ENCODE assay signal across 1 cellular context in genomic region chr7:770336-770735, GRCh38.
TF ChIP-seq lines count a peak whose summit lies in the region.

No MANE protein-coding gene starts in this region.

TF ChIP-seq in H1, 55 proteins besides CTCF, POLR2A, EP300 and RAD21:
- TF ChIP-seq, protein P1, sequence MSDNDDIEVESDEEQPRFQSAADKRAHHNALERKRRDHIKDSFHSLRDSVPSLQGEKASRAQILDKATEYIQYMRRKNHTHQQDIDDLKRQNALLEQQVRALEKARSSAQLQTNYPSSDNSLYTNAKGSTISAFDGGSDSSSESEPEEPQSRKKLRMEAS (IDR thresholded peaks at IDR 0.05), result no peak
- no peak for TF ChIP-seq ASH2L (IDR thresholded peaks at IDR 0.05; ENCODE audit: low read length)
- no peak for TF ChIP-seq RXRA (IDR thresholded peaks at IDR 0.05; ENCODE audit: insufficient read depth, low read depth, low read length)
- no peak for TF ChIP-seq GABPA (IDR thresholded peaks at IDR 0.05; ENCODE audit: borderline replicate concordance, insufficient read depth, low read length)
- TF ChIP-seq EZH2 (IDR thresholded peaks at IDR 0.05; ENCODE audit: low read depth, low read length, severe bottlenecking), result no peak
- TF ChIP-seq JUND (IDR thresholded peaks at IDR 0.05; ENCODE audit: low read length), result no peak
- TF ChIP-seq CBX5 (IDR thresholded peaks at IDR 0.05; ENCODE audit: low read depth, low read length), result no peak
- no peak for TF ChIP-seq SRF (IDR thresholded peaks at IDR 0.05; ENCODE audit: low read depth, low read length)
- no peak for TF ChIP-seq RNF2 (IDR thresholded peaks at IDR 0.05; ENCODE audit: borderline replicate concordance, low read depth, low read length, missing control alignments, poor library complexity, severe bottlenecking)
- no peak for TF ChIP-seq SP2 (IDR thresholded peaks at IDR 0.05; ENCODE audit: low read length)
- no peak for TF ChIP-seq CBX8 (IDR thresholded peaks at IDR 0.05; ENCODE audit: borderline replicate concordance, low read depth, low read length)
- no peak for TF ChIP-seq EGR1 (IDR thresholded peaks at IDR 0.05; ENCODE audit: borderline replicate concordance, low read depth, low read length)
- no peak for TF ChIP-seq YY1 (IDR thresholded peaks at IDR 0.05; ENCODE audit: low read depth, low read length)
- TF ChIP-seq SP1 (IDR thresholded peaks at IDR 0.05; ENCODE audit: low read depth, low read length), result no peak
- no peak for TF ChIP-seq BACH1 (IDR thresholded peaks at IDR 0.05; ENCODE audit: low read length)
- TF ChIP-seq, protein P2, sequence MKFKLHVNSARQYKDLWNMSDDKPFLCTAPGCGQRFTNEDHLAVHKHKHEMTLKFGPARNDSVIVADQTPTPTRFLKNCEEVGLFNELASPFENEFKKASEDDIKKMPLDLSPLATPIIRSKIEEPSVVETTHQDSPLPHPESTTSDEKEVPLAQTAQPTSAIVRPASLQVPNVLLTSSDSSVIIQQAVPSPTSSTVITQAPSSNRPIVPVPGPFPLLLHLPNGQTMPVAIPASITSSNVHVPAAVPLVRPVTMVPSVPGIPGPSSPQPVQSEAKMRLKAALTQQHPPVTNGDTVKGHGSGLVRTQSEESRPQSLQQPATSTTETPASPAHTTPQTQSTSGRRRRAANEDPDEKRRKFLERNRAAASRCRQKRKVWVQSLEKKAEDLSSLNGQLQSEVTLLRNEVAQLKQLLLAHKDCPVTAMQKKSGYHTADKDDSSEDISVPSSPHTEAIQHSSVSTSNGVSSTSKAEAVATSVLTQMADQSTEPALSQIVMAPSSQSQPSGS (IDR thresholded peaks at IDR 0.05; ENCODE audit: low read length), result no peak
- no peak for TF ChIP-seq TAF7 (optimal IDR thresholded peaks at IDR 0.05; ENCODE audit: borderline replicate concordance, low read depth, low read length)
